Comparison of ENCODE assay signal across 8 cellular contexts in genomic region chr20:47458280-47459050, GRCh38. TPM values are rescaled to one million over a fixed set of nuclear protein-coding genes. Genes with fewer than 3 reads are reported as not detected.
A peak's percentile ranks its signal among the peaks of the same experiment; 100 is the strongest.
DNase-seq lines count a peak whose midpoint lies in the region; ATAC-seq, FAIRE-seq and TF ChIP-seq lines count a peak whose summit lies in the region.
"Not testable (repeated sequence)": the region's sequence is repeated elsewhere in the genome, so short reads cannot be mapped to it uniquely, and the experiment has no call there.

No MANE protein-coding gene starts in this region.

- H3K9me3 ChIP-seq in A549; PC-9 (ENCODE audit: insufficient read depth, low read depth): not testable (repeated sequence)

- H3K4me1 Mint-ChIP-seq in activated CD4-positive, alpha-beta T cell treated with anti-CD3 and anti-CD28 coated beads for 36 hours = peaks cover 32% of the 10 kb centered on the region
- H3K4me1 Mint-ChIP-seq in activated T-cell treated with anti-CD3 and anti-CD28 coated beads, Interleukin-2, amount 50 U/mL, for 24 hours (ENCODE audit: low read depth) = peaks cover 45% of the 10 kb centered on the region
- peaks cover 25% of the 10 kb centered on the region for H3K4me1 Mint-ChIP-seq in activated naive CD8-positive, alpha-beta T cell (ENCODE audit: low read depth)
- H3K4me1 Mint-ChIP-seq in MCF 10A (ENCODE audit: insufficient read depth, unreplicated experiment) = peaks cover 31% of the 10 kb centered on the region
- peaks cover 29% of the 10 kb centered on the region for H3K4me1 Mint-ChIP-seq in stimulated activated effector memory CD8-positive, alpha-beta T cell treated with anti-CD3 and anti-CD28 coated beads, Interleukin-12 subunit alpha, Interleukin-12 subunit beta, amount 100 ng/mL, for 72 hours
- H3K4me1 Mint-ChIP-seq in stimulated activated naive CD8-positive, alpha-beta T cell treated with anti-CD3 and anti-CD28 coated beads, Interleukin-15, Interleukin-2, amounts not matched to agents 100 ng/mL and 50 ng/mL, for 24 hours (ENCODE audit: low read depth) = peaks cover 41% of the 10 kb centered on the region

- TF ChIP-seq EP300 in A549 (IDR thresholded peaks at IDR 0.05) = not testable (repeated sequence)

- POLR2A ChIA-PET in A549 (lab: Yijun Ruan, JAX) = not testable (repeated sequence)
- POLR2A ChIA-PET in PC-9 (lab: Charles Lee; ENCODE audit: unreplicated experiment) = interaction anchor here (0.6 kb wide), 1 partner anchor 177 kb away, joined by 3 read pairs; no protein-coding TSS in a partner anchor
- POLR2A ChIA-PET in activated CD4-positive, alpha-beta T cell treated with anti-CD3 and anti-CD28 coated beads for 36 hours (lab: Charles Lee) = interaction anchor here (1.0 kb wide), 2 partner anchors 29 to 152 kb away, joined by 3 read pairs; no protein-coding TSS in a partner anchor
- POLR2A ChIA-PET in MCF 10A (lab: Yijun Ruan, JAX) = interaction anchor here (0.7 to 8.2 kb wide), 9 partner anchors 25 to 186 kb away, joined by 3 to 276 read pairs (median 6); partner anchors contain the start of genes NCOA3 and ZMYND8

- CTCF ChIA-PET in A549 (lab: Yijun Ruan, JAX) = interaction anchor here (0.6 to 1.5 kb wide), 8 partner anchors 15 to 704 kb away, joined by 3 to 6 read pairs (median 4); partner anchors contain the start of gene NCOA3
- CTCF ChIA-PET in PC-9 (lab: Charles Lee) = not testable (repeated sequence)
- CTCF ChIA-PET in activated CD4-positive, alpha-beta T cell treated with anti-CD3 and anti-CD28 coated beads for 36 hours (lab: Charles Lee) = interaction anchor here (0.6 to 3.0 kb wide), 7 partner anchors 29 to 247 kb away, joined by 3 to 13 read pairs (median 3); no protein-coding TSS in a partner anchor
- CTCF ChIA-PET in MCF 10A (lab: Yijun Ruan, JAX) = interaction anchor here (0.6 to 2.9 kb wide), 5 partner anchors 26 to 240 kb away, joined by 3 to 20 read pairs (median 3); no protein-coding TSS in a partner anchor

- not testable (repeated sequence) for H4K20me1 ChIP-seq in PC-9 (ENCODE audit: insufficient read depth)

- TF ChIP-seq POLR2A in A549 (IDR thresholded peaks at IDR 0.05; ENCODE audit: low read length) = not testable (repeated sequence)

- H3K4me3 ChIP-seq in A549, PC-9: not testable (repeated sequence)

- WGBS in A549 (ENCODE audit: missing lambda C conversion rate) = 95% methylated on average over 8 of the region's 8 CpGs

- not testable (repeated sequence) for H3K36me3 Mint-ChIP-seq in activated CD4-positive, alpha-beta T cell treated with anti-CD3 and anti-CD28 coated beads for 36 hours (ENCODE audit: low read depth); activated T-cell treated with anti-CD3 and anti-CD28 coated beads, Interleukin-2, amount 50 U/mL, for 24 hours (ENCODE audit: low read depth); activated naive CD8-positive, alpha-beta T cell; MCF 10A (ENCODE audit: insufficient read depth, unreplicated experiment); stimulated activated effector memory CD8-positive, alpha-beta T cell treated with anti-CD3 and anti-CD28 coated beads, Interleukin-12 subunit alpha, Interleukin-12 subunit beta, amount 100 ng/mL, for 72 hours; stimulated activated naive CD8-positive, alpha-beta T cell treated with anti-CD3 and anti-CD28 coated beads, Interleukin-15, Interleukin-2, amounts not matched to agents 100 ng/mL and 50 ng/mL, for 24 hours (ENCODE audit: low read depth)

- H3K4me2 ChIP-seq in A549 = peak overlapping the region; percentile 49; the same call in 1 of the 3 replicates
- H3K4me2 ChIP-seq in PC-9 = not testable (repeated sequence)

- H3K27ac Mint-ChIP-seq in activated CD4-positive, alpha-beta T cell treated with anti-CD3 and anti-CD28 coated beads for 36 hours = peak overlapping the region; percentile 31
- peak overlapping the region; percentile 93 for H3K27ac Mint-ChIP-seq in activated T-cell treated with anti-CD3 and anti-CD28 coated beads, Interleukin-2, amount 50 U/mL, for 24 hours
- peak overlapping the region; percentile 58 for H3K27ac Mint-ChIP-seq in activated naive CD8-positive, alpha-beta T cell
- peak overlapping the region; percentile 57 for H3K27ac Mint-ChIP-seq in MCF 10A (ENCODE audit: low read depth, unreplicated experiment)
- H3K27ac Mint-ChIP-seq in stimulated activated effector memory CD8-positive, alpha-beta T cell treated with anti-CD3 and anti-CD28 coated beads, Interleukin-12 subunit alpha, Interleukin-12 subunit beta, amount 100 ng/mL, for 72 hours = peak overlapping the region; percentile 88
- H3K27ac Mint-ChIP-seq in stimulated activated naive CD8-positive, alpha-beta T cell treated with anti-CD3 and anti-CD28 coated beads, Interleukin-15, Interleukin-2, amounts not matched to agents 100 ng/mL and 50 ng/mL, for 24 hours = peak overlapping the region; percentile 36

- not testable (repeated sequence) for DNase-seq in A549 (ENCODE audit: low read depth in 1 of 2, low spot score in 1 of 2); PC-9; activated CD4-positive, alpha-beta T cell treated with anti-CD3 and anti-CD28 coated beads for 36 hours; activated T-cell treated with anti-CD3 and anti-CD28 coated beads, Interleukin-2, amount 50 U/mL, for 24 hours; MCF 10A (ENCODE audit: unreplicated experiment); stimulated activated effector memory CD8-positive, alpha-beta T cell treated with anti-CD3 and anti-CD28 coated beads, Interleukin-12 subunit alpha, Interleukin-12 subunit beta, amount 100 ng/mL, for 72 hours (ENCODE audit: low spot score in 2 of 2)

- H3K27me3 Mint-ChIP-seq in activated CD4-positive, alpha-beta T cell treated with anti-CD3 and anti-CD28 coated beads for 36 hours; activated T-cell treated with anti-CD3 and anti-CD28 coated beads, Interleukin-2, amount 50 U/mL, for 24 hours; activated naive CD8-positive, alpha-beta T cell; MCF 10A (ENCODE audit: insufficient read depth, unreplicated experiment); stimulated activated naive CD8-positive, alpha-beta T cell treated with anti-CD3 and anti-CD28 coated beads, Interleukin-15, Interleukin-2, amounts not matched to agents 100 ng/mL and 50 ng/mL, for 24 hours: not testable (repeated sequence)

- H3K27me3 ChIP-seq in PC-9 (ENCODE audit: insufficient read depth, low read depth) = not testable (repeated sequence)

- H3K36me3 ChIP-seq in PC-9 (ENCODE audit: low read depth) = not testable (repeated sequence)

- BruUV-seq in PC-9 (replicated peaks; lab: Mats Ljungman, UMichigan); MCF 10A (replicated peaks; lab: Mats Ljungman, UMichigan): not testable (repeated sequence)

- H3K27ac ChIP-seq in A549 = peak overlapping the region; percentile 87 to 90
- H3K27ac ChIP-seq in PC-9 = peak overlapping the region; percentile 93

- not testable (repeated sequence) for TF ChIP-seq RAD21 in A549 (conservative IDR thresholded peaks at IDR 0.05 in 1 of 2, IDR thresholded peaks at IDR 0.05 in 1 of 2)

- intact Hi-C loops in PC-9 (cut with micrococcal nuclease; ENCODE audit: unreplicated experiment); MCF 10A (cut with micrococcal nuclease): not testable (repeated sequence)
- intact Hi-C loops in activated CD4-positive, alpha-beta T cell treated with anti-CD3 and anti-CD28 coated beads for 36 hours (cut with DNase I, micrococcal nuclease) = loop anchor here (5.0 to 10.0 kb wide), 3 partner anchors 41 to 1706 kb away; no protein-coding TSS in a partner anchor

- H2AFZ ChIP-seq in PC-9 = not testable (repeated sequence)

- not testable (repeated sequence) for ATAC-seq in A549; activated CD4-positive, alpha-beta T cell treated with anti-CD3 and anti-CD28 coated beads for 36 hours; stimulated activated effector memory CD8-positive, alpha-beta T cell treated with anti-CD3 and anti-CD28 coated beads, Interleukin-12 subunit alpha, Interleukin-12 subunit beta, amount 100 ng/mL, for 72 hours

- not testable (repeated sequence) for H3K4me3 Mint-ChIP-seq in activated CD4-positive, alpha-beta T cell treated with anti-CD3 and anti-CD28 coated beads for 36 hours; activated T-cell treated with anti-CD3 and anti-CD28 coated beads, Interleukin-2, amount 50 U/mL, for 24 hours; activated naive CD8-positive, alpha-beta T cell; MCF 10A (ENCODE audit: unreplicated experiment); stimulated activated effector memory CD8-positive, alpha-beta T cell treated with anti-CD3 and anti-CD28 coated beads, Interleukin-12 subunit alpha, Interleukin-12 subunit beta, amount 100 ng/mL, for 72 hours; stimulated activated naive CD8-positive, alpha-beta T cell treated with anti-CD3 and anti-CD28 coated beads, Interleukin-15, Interleukin-2, amounts not matched to agents 100 ng/mL and 50 ng/mL, for 24 hours

- peaks cover 68% of the 10 kb centered on the region for H3K4me1 ChIP-seq in A549
- peaks cover 55% of the 10 kb centered on the region for H3K4me1 ChIP-seq in PC-9 (replicated peaks; ENCODE audit: insufficient read depth)

- not testable (repeated sequence) for H3K79me2 ChIP-seq in PC-9 (ENCODE audit: low read depth)

- not testable (repeated sequence) for H3K9me2 ChIP-seq in PC-9 (ENCODE audit: insufficient read depth)

- FAIRE-seq in A549 (lab: Jason Lieb, UNC) = not testable (repeated sequence)

- not testable (repeated sequence) for H3K9me3 Mint-ChIP-seq in activated CD4-positive, alpha-beta T cell treated with anti-CD3 and anti-CD28 coated beads for 36 hours (ENCODE audit: low read depth); activated T-cell treated with anti-CD3 and anti-CD28 coated beads, Interleukin-2, amount 50 U/mL, for 24 hours; activated naive CD8-positive, alpha-beta T cell (ENCODE audit: low read depth); MCF 10A (ENCODE audit: unreplicated experiment); stimulated activated effector memory CD8-positive, alpha-beta T cell treated with anti-CD3 and anti-CD28 coated beads, Interleukin-12 subunit alpha, Interleukin-12 subunit beta, amount 100 ng/mL, for 72 hours; stimulated activated naive CD8-positive, alpha-beta T cell treated with anti-CD3 and anti-CD28 coated beads, Interleukin-15, Interleukin-2, amounts not matched to agents 100 ng/mL and 50 ng/mL, for 24 hours

- TF ChIP-seq CTCF in A549 (IDR thresholded peaks at IDR 0.05); PC-9 (conservative IDR thresholded peaks at IDR 0.05); MCF 10A (IDR thresholded peaks at IDR 0.05; ENCODE audit: unreplicated experiment): not testable (repeated sequence)

- peaks cover 60% of the 10 kb centered on the region for H3F3A ChIP-seq in PC-9 (ENCODE audit: insufficient read depth, low read depth)

RNA-seq across cellular contexts. Expression of gene NCOA3, which starts 43.2 kb away (rescaled TPM):
- polyA plus RNA-seq in A549 (2011; rRNA removed) (135 and 136 TPM in 2 replicates), A549 (2017; fragmentation: RNase III; extraction: RNeasy Plus Mini Kit Qiagen cat#74134 plus additional on column Dnase treatment) (35.8 to 43.4 TPM (median 42.9 TPM) in 3 replicates)
- polyA plus RNA-seq in A549 (2012; cell fraction: cytosol; rRNA removed) = 27.5 and 35.2 TPM in 2 replicates
- polyA plus RNA-seq in A549 (2012; cell fraction: nucleus; rRNA removed) = 28.3 and 32.1 TPM in 2 replicates
- 179 and 198 TPM in 2 replicates for polyA minus RNA-seq in A549 (2011; rRNA and poly(A)+ RNA removed)
- total RNA-seq in PC-9 (2021) (40.3 and 78.0 TPM in 2 replicates), MCF 10A (2022) (61.4 and 68.6 TPM in 2 replicates)
- total RNA-seq in activated CD4-positive, alpha-beta T cell treated with anti-CD3 and anti-CD28 coated beads for 36 hours = 10 to 100 TPM; 76.4 to 83.4 TPM

Comparison
In these comparisons a context has a peak if more than half of its experiments do, and no peak if none do; other contexts are left out.
1. H3K27ac Mint-ChIP-seq: peak in every context shown above with its lines; median percentile 93 in activated T-cell treated with anti-CD3 and anti-CD28 coated beads, Interleukin-2, amount 50 U/mL, for 24 hours; 88 in stimulated activated effector memory CD8-positive, alpha-beta T cell treated with anti-CD3 and anti-CD28 coated beads, Interleukin-12 subunit alpha, Interleukin-12 subunit beta, amount 100 ng/mL, for 72 hours; 58 in activated naive CD8-positive, alpha-beta T cell; 57 in MCF 10A; 36 in stimulated activated naive CD8-positive, alpha-beta T cell treated with anti-CD3 and anti-CD28 coated beads, Interleukin-15, Interleukin-2, amounts not matched to agents 100 ng/mL and 50 ng/mL, for 24 hours; 31 in activated CD4-positive, alpha-beta T cell treated with anti-CD3 and anti-CD28 coated beads for 36 hours.